Comparison of ENCODE assay signal across 1 cellular context in genomic region chr17:7403902-7404736, GRCh38.
TF ChIP-seq lines count a peak whose summit lies in the region.

Gene TMEM256 (minus strand): TSS chr17:7404097. CDS start chr17:7404084, 13 bp downstream.

TF ChIP-seq in WTC11, 78 proteins besides CTCF, POLR2A, EP300 and RAD21 (continued from another document):
- TF ChIP-seq HMGXB4 (CRISPR knock-in tag; IDR thresholded peaks at IDR 0.05), result peak; percentile 25; the same call in 1 of the 2 replicates
- no peak for TF ChIP-seq ZNF121 (CRISPR knock-in tag; IDR thresholded peaks at IDR 0.05)
- peak; percentile 84 for TF ChIP-seq MYBL2 (CRISPR knock-in tag; IDR thresholded peaks at IDR 0.05)
- TF ChIP-seq SMAD3 (CRISPR knock-in tag; IDR thresholded peaks at IDR 0.05; ENCODE audit: borderline replicate concordance), result no peak
- TF ChIP-seq FOXP1 (CRISPR knock-in tag; IDR thresholded peaks at IDR 0.05; ENCODE audit: borderline replicate concordance), result peak; percentile 66; the same call in 1 of the 2 replicates
TF ChIP-seq in WTC11: peak in this region for 10.
